ENCODE assay signal across 8 cellular contexts in genomic region chr18:3281456-3282400, GRCh38. TPM values are rescaled to one million over a fixed set of nuclear protein-coding genes. Genes with fewer than 3 reads are reported as not detected.
DNase-seq lines count a peak whose midpoint lies in the region; ATAC-seq and TF ChIP-seq lines count a peak whose summit lies in the region.

No MANE protein-coding gene starts in this region.

- H3K9me3 Mint-ChIP-seq in activated T-cell treated with anti-CD3 and anti-CD28 coated beads, Interleukin-2, amount 50 U/mL, for 4 hours: no peaks in the 10 kb centered on the region

- no peak for DNase-seq in activated T-cell treated with anti-CD3 and anti-CD28 coated beads, Interleukin-2, amount 50 U/mL, for 4 hours
- DNase-seq in activated T-cell treated with anti-CD3 and anti-CD28 coated beads for 4 hours (no peak), KBM-7 (peak; percentile 98), OCI-LY7 (ENCODE audit: low spot score) (peak; percentile 91), colonic mucosa (no peak), right lobe of liver (no peak), transverse colon (no peak)

- in situ Hi-C loops in KBM-7 (cut with MboI; ENCODE audit: low pct_unique_long_range_greater_than_20kb, low sequenced_read_pairs): loop anchor here (25.0 kb wide), 3 partner anchors 381 to 706 kb away; no protein-coding TSS in a partner anchor
- in situ Hi-C loops in transverse colon (cut with MboI; ENCODE audit: low pct_ligation_motif_present in 1 of 4, low pct_unique_long_range_greater_than_20kb in 1 of 4, low sequenced_read_pairs in 3 of 4): loop anchor here (5.0 to 25.0 kb wide), 7 partner anchors 173 to 731 kb away; partner anchors contain the start of gene TGIF1 (in 3 of the 4)

- POLR2A ChIA-PET in OCI-LY7 (lab: Charles Lee): interaction anchor here (0.7 to 1.9 kb wide), 7 partner anchors 173 to 385 kb away, joined by 3 to 7 read pairs (median 4); no protein-coding TSS in a partner anchor

- WGBS in right lobe of liver (ENCODE audit: insufficient coverage, low coverage, low lambda C conversion rate, missing lambda C conversion rate): 15% methylated on average over 2 of the region's 2 CpGs
- 26 to 38% methylated on average over 2 of the region's 2 CpGs for WGBS in transverse colon (ENCODE audit: low coverage in 1 of 2), 2 donors

- peak overlapping the region; percentile 99 for H3K27ac ChIP-seq in OCI-LY7 (ENCODE audit: low read depth, low read length, poor library complexity, severe bottlenecking)
- no peak overlapping the region for H3K27ac ChIP-seq in colonic mucosa
- no peak overlapping the region for H3K27ac ChIP-seq in right lobe of liver
- peak overlapping the region in 1 of 4 donors; percentile 9 for H3K27ac ChIP-seq in transverse colon

- H3K9ac ChIP-seq in colonic mucosa (ENCODE audit: low read depth in 2 of 2, low read length in 2 of 2): no peak overlapping the region

- H3K36me3 ChIP-seq in OCI-LY7 (ENCODE audit: insufficient read depth, low read length) (peaks cover 21% of the 10 kb centered on the region), colonic mucosa (no peaks in the 10 kb centered on the region), right lobe of liver (peaks cover 0 to 17% (median 3%) of the 10 kb centered on the region in 4 donors), transverse colon (peaks cover 0 to 20% (median 7%) of the 10 kb centered on the region in 4 donors)

- H3K27me3 ChIP-seq in colonic mucosa: no peaks in the 10 kb centered on the region
- no peaks in the 10 kb centered on the region for H3K27me3 ChIP-seq in right lobe of liver
- no peaks in the 10 kb centered on the region for H3K27me3 ChIP-seq in transverse colon

- peak; percentile 91 for TF ChIP-seq CTCF in OCI-LY7 (conservative IDR thresholded peaks at IDR 0.05; ENCODE audit: low read length)
- TF ChIP-seq CTCF in colonic mucosa (IDR thresholded peaks at IDR 0.05): peak; percentile 71
- TF ChIP-seq CTCF in right lobe of liver (IDR thresholded peaks at IDR 0.05): peak; percentile 62 to 72 (median 70)
- TF ChIP-seq CTCF in transverse colon (IDR thresholded peaks at IDR 0.05): peak; percentile 64 to 85 (median 78)

- H3K4me1 ChIP-seq in OCI-LY7 (ENCODE audit: insufficient read depth, low read length, poor library complexity, severe bottlenecking) (peaks cover 54% of the 10 kb centered on the region), colonic mucosa (no peaks in the 10 kb centered on the region), right lobe of liver (no peaks in the 10 kb centered on the region), transverse colon (no peaks in the 10 kb centered on the region)

- CTCF ChIA-PET in OCI-LY7 (lab: Charles Lee; ENCODE audit: unreplicated experiment): interaction anchor here (0.7 to 2.9 kb wide), 3 partner anchors 15 to 428 kb away, joined by 4 to 10 read pairs (median 10); no protein-coding TSS in a partner anchor

- H3K4me3 Mint-ChIP-seq in activated T-cell treated with anti-CD3 and anti-CD28 coated beads, Interleukin-2, amount 50 U/mL, for 4 hours: no peak overlapping the region

- H3K36me3 Mint-ChIP-seq in activated T-cell treated with anti-CD3 and anti-CD28 coated beads, Interleukin-2, amount 50 U/mL, for 4 hours (ENCODE audit: insufficient read depth): peaks cover 9% of the 10 kb centered on the region

- peaks cover 15% of the 10 kb centered on the region; the same call in 1 of the 2 replicates for H3K79me2 ChIP-seq in OCI-LY7 (ENCODE audit: insufficient read depth, low read depth, low read length)

- H3K9me2 ChIP-seq in OCI-LY7 (ENCODE audit: insufficient read depth, low read length): no peaks in the 10 kb centered on the region

- H3K27me3 Mint-ChIP-seq in activated T-cell treated with anti-CD3 and anti-CD28 coated beads, Interleukin-2, amount 50 U/mL, for 4 hours (ENCODE audit: low read depth): no peaks in the 10 kb centered on the region

- BruUV-seq in OCI-LY7 (replicated peaks; lab: Mats Ljungman, UMichigan): no TSS peak

- H3K9me3 ChIP-seq in OCI-LY7 (ENCODE audit: low read length) (no peaks in the 10 kb centered on the region; the same call in 1 of the 2 replicates), colonic mucosa (no peaks in the 10 kb centered on the region), right lobe of liver (no peaks in the 10 kb centered on the region), transverse colon (no peaks in the 10 kb centered on the region)

- H4K20me1 ChIP-seq in OCI-LY7 (ENCODE audit: insufficient read depth, low read length): no peaks in the 10 kb centered on the region

- TF ChIP-seq POLR2A in right lobe of liver (IDR thresholded peaks at IDR 0.05): no peak
- TF ChIP-seq POLR2A in transverse colon (IDR thresholded peaks at IDR 0.05): no peak

- intact Hi-C loops in OCI-LY7 (cut with micrococcal nuclease; ENCODE audit: unreplicated experiment): loop anchor here (1.0 to 5.0 kb wide), 8 partner anchors 121 to 716 kb away; no protein-coding TSS in a partner anchor
- intact Hi-C loops in colonic mucosa (cut with DNase I): loop anchor here (5.0 to 10.0 kb wide), 5 partner anchors 63 to 583 kb away; no protein-coding TSS in a partner anchor
- intact Hi-C loops in right lobe of liver (cut with DNase I): loop anchor here in 1 of 2 donors (10.0 kb wide), 2 partner anchors 303 to 383 kb away; no protein-coding TSS in a partner anchor
- intact Hi-C loops in transverse colon (cut with DNase I; ENCODE audit: low total_unique reads): loop anchor here (10.0 kb wide), 1 partner anchor 173 kb away; the partner anchor contains the start of gene TGIF1

- H3K4me3 ChIP-seq in OCI-LY7 (ENCODE audit: low read depth, low read length, poor library complexity, severe bottlenecking): no peak overlapping the region
- H3K4me3 ChIP-seq in colonic mucosa: no peak overlapping the region
- no peak overlapping the region for H3K4me3 ChIP-seq in right lobe of liver
- no peak overlapping the region for H3K4me3 ChIP-seq in transverse colon

- H3K4me2 ChIP-seq in OCI-LY7 (ENCODE audit: low read length): peak overlapping the region; percentile 82

- no peak for TF ChIP-seq EP300 in transverse colon (IDR thresholded peaks at IDR 0.05; ENCODE audit: low read depth)

- ATAC-seq in activated T-cell treated with anti-CD3 and anti-CD28 coated beads, Interleukin-2, amount 50 U/mL, for 4 hours: peak; percentile 72 to 73
- peak; percentile 84 to 92 (median 86) for ATAC-seq in right lobe of liver
- no peak for ATAC-seq in HG03460 (IDR thresholded peaks at IDR 0.05; ENCODE audit: unreplicated experiment)

- H2AFZ ChIP-seq in OCI-LY7 (ENCODE audit: low read length): no peak overlapping the region

- peaks cover 2% of the 10 kb centered on the region for H3K4me1 Mint-ChIP-seq in activated T-cell treated with anti-CD3 and anti-CD28 coated beads, Interleukin-2, amount 50 U/mL, for 4 hours (ENCODE audit: low read depth)

RNA-seq across cellular contexts. Expression of gene MYL12B, which starts 19.8 kb away (rescaled TPM):
- total RNA-seq in activated T-cell treated with anti-CD3 and anti-CD28 coated beads, Interleukin-2, amount 50 U/mL, for 4 hours: 100 to 1,000 TPM; 190 to 203 (median 194) TPM
- total RNA-seq in OCI-LY7 (2014; rRNA removed; shearing (Covaris generic)): 240 and 260 TPM in 2 replicates
- total RNA-seq in OCI-LY7 (2022) (222 and 230 TPM in 2 replicates), colonic mucosa (100 to 1,000 TPM; 415 to 575 TPM), right lobe of liver (100 to 1,000 TPM; 113 to 281 (median 185) TPM), transverse colon (100 to 1,000 TPM in 3 of 4 donors, 10 to 100 TPM in 1; 78.2 to 558 (median 337) TPM)

RNA-seq across cellular contexts. Expression of gene MYL12A, which starts 34.1 kb away (rescaled TPM):
- total RNA-seq in activated T-cell treated with anti-CD3 and anti-CD28 coated beads, Interleukin-2, amount 50 U/mL, for 4 hours: 100 to 1,000 TPM; 166 to 171 (median 169) TPM
- total RNA-seq in OCI-LY7 (2014; rRNA removed; shearing (Covaris generic)): 377 and 423 TPM in 2 replicates
- total RNA-seq in OCI-LY7 (2022) (301 TPM in 2 replicates), colonic mucosa (100 to 1,000 TPM; 338 to 537 TPM), right lobe of liver (100 to 1,000 TPM in 5 of 6 experiments, 10 to 100 TPM in 1; 82.1 to 309 (median 225) TPM), transverse colon (100 to 1,000 TPM; 257 to 511 (median 338) TPM)

Comparison
In these comparisons a context has a peak if more than half of its experiments do, and no peak if none do; other contexts are left out.
1. DNase-seq: peak in KBM-7 (single experiment) and OCI-LY7 (single experiment); none in activated T-cell treated with anti-CD3 and anti-CD28 coated beads, Interleukin-2, amount 50 U/mL, for 4 hours (single experiment), activated T-cell treated with anti-CD3 and anti-CD28 coated beads for 4 hours (single experiment), colonic mucosa (single experiment), right lobe of liver (0 of 3) and transverse colon (single experiment).
2. Peak in every context shown above with its lines, with median percentiles within 50 percentile points of each other: CTCF ChIP-seq.